Comparison of ENCODE assay signal across 36 cellular contexts in the genomic region with DNA sequence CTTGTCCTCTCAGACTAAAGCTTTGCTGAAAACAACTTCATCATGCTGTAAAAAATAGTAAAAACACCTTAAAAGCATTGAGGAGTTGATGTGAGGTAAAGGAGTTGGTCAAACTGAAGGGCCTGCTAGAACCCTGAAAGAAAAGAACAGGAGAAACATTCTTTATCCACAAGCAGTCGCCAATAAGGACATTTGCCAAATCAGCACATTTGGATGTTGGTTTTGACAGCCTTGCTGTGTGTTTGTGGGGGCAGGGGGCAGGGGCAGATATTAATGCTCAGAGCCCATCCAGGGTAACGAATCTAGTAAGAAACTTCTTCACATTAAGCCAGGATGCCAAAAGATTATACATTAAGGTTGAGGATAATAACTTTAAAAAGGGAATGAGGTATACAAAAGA.
"Had no signal": no experiment of that assay in that cellular context is flagged by ENCODE, and none has a peak within 500 bp of the region (broad histone marks: within the 10 kb centered on the region; RNA-seq: fewer than 3 reads in every experiment).

No MANE protein-coding gene starts in this region.

- H3K4me3 ChIP-seq: ascending aorta, cardiac muscle cell had no signal

- H3K36me3 ChIP-seq: ascending aorta, cardiac muscle cell had no signal

- H3K27ac Mint-ChIP-seq: activated B cell treated with CpG ODN at 0.5 μM for 24 hours; activated CD4-positive, alpha-beta memory T cell treated with anti-CD3 and anti-CD28 coated beads for 36 hours; activated CD4-positive, alpha-beta T cell treated with anti-CD3 and anti-CD28 coated beads, Interleukin-2, amount 10 ng/mL, durations not matched to agents 24 days and 14 days; activated CD8-positive, alpha-beta T cell treated with anti-CD3 and anti-CD28 coated beads for 36 hours; activated naive CD4-positive, alpha-beta T cell treated with anti-CD3 and anti-CD28 coated beads, Interleukin-2, amount 10 ng/mL, durations not matched to agents 7 days and 5 days; activated naive CD4-positive, alpha-beta T cell treated with anti-CD3 and anti-CD28 coated beads, Interleukin-2, amount 50 U/mL, for 24 hours; activated naive CD8-positive, alpha-beta T cell; activated naive CD8-positive, alpha-beta T cell treated with anti-CD3 and anti-CD28 coated beads, Interleukin-2, amount 10 ng/mL, durations not matched to agents 7 days and 5 days; activated naive CD8-positive, alpha-beta T cell treated with anti-CD3 and anti-CD28 coated beads, Interleukin-2, amount 50 U/mL, for 24 hours; activated T-helper 2 cell treated with anti-CD3 and anti-CD28 coated beads, Interferon-gamma antibody, Interleukin-2, Interleukin-4, amounts not matched to agents 10 μg/mL and 5 μg/mL and 100 μg/mL, durations not matched to agents 14 hours and 24 hours and 36 hours; brain; T-helper 1 cell treated with Interleukin-12 subunit alpha and Interleukin-12 subunit beta and Interleukin-4 antibody, amounts not matched to agents 30 μg/mL and 1 μg/mL, for 36 hours; T-helper 2 cell treated with Interferon-gamma antibody and Interleukin-4, amounts not matched to agents 5 μg/mL and 100 μg/mL, for 36 hours had no signal

- H3K4me3 Mint-ChIP-seq: activated B cell treated with CpG ODN at 0.5 μM for 24 hours; activated CD4-positive, alpha-beta memory T cell treated with anti-CD3 and anti-CD28 coated beads for 36 hours; activated CD4-positive, alpha-beta T cell treated with anti-CD3 and anti-CD28 coated beads, Interleukin-2, amount 10 ng/mL, durations not matched to agents 24 days and 14 days; activated CD8-positive, alpha-beta T cell treated with anti-CD3 and anti-CD28 coated beads for 36 hours; activated naive CD4-positive, alpha-beta T cell treated with anti-CD3 and anti-CD28 coated beads, Interleukin-2, amount 10 ng/mL, durations not matched to agents 7 days and 5 days; activated naive CD4-positive, alpha-beta T cell treated with anti-CD3 and anti-CD28 coated beads, Interleukin-2, amount 50 U/mL, for 24 hours; activated naive CD8-positive, alpha-beta T cell; activated naive CD8-positive, alpha-beta T cell treated with anti-CD3 and anti-CD28 coated beads, Interleukin-2, amount 10 ng/mL, durations not matched to agents 7 days and 5 days; activated naive CD8-positive, alpha-beta T cell treated with anti-CD3 and anti-CD28 coated beads, Interleukin-2, amount 50 U/mL, for 24 hours; activated T-cell treated with anti-CD3 and anti-CD28 coated beads, Interleukin-2, amount 50 U/mL, for 4 hours; brain; central memory CD8-positive, alpha-beta T cell; T-helper 1 cell treated with Interleukin-12 subunit alpha and Interleukin-12 subunit beta and Interleukin-4 antibody, amounts not matched to agents 30 μg/mL and 1 μg/mL, for 36 hours; T-helper 2 cell treated with Interferon-gamma antibody and Interleukin-4, amounts not matched to agents 5 μg/mL and 100 μg/mL, for 36 hours had no signal

- H3K4me1 ChIP-seq: ascending aorta had no signal

- H3K36me3 Mint-ChIP-seq: activated CD4-positive, alpha-beta memory T cell treated with anti-CD3 and anti-CD28 coated beads for 36 hours; activated naive CD4-positive, alpha-beta T cell treated with anti-CD3 and anti-CD28 coated beads, Interleukin-2, amount 10 ng/mL, durations not matched to agents 7 days and 5 days; activated naive CD4-positive, alpha-beta T cell treated with anti-CD3 and anti-CD28 coated beads, Interleukin-2, amount 50 U/mL, for 24 hours; activated naive CD8-positive, alpha-beta T cell; activated naive CD8-positive, alpha-beta T cell treated with anti-CD3 and anti-CD28 coated beads, Interleukin-2, amount 10 ng/mL, durations not matched to agents 7 days and 5 days had no signal

- H3K27me3 Mint-ChIP-seq: activated B cell treated with CpG ODN at 0.5 μM for 24 hours; activated CD4-positive, alpha-beta memory T cell treated with anti-CD3 and anti-CD28 coated beads for 36 hours; activated CD4-positive, alpha-beta T cell treated with anti-CD3 and anti-CD28 coated beads, Interleukin-2, amount 10 ng/mL, durations not matched to agents 24 days and 14 days; activated CD8-positive, alpha-beta T cell treated with anti-CD3 and anti-CD28 coated beads for 36 hours; activated naive CD4-positive, alpha-beta T cell treated with anti-CD3 and anti-CD28 coated beads, Interleukin-2, amount 10 ng/mL, durations not matched to agents 7 days and 5 days; activated naive CD4-positive, alpha-beta T cell treated with anti-CD3 and anti-CD28 coated beads, Interleukin-2, amount 50 U/mL, for 24 hours; activated naive CD8-positive, alpha-beta T cell treated with anti-CD3 and anti-CD28 coated beads, Interleukin-2, amount 10 ng/mL, durations not matched to agents 7 days and 5 days; activated naive CD8-positive, alpha-beta T cell treated with anti-CD3 and anti-CD28 coated beads, Interleukin-2, amount 50 U/mL, for 24 hours; brain; central memory CD8-positive, alpha-beta T cell had no signal

- FAIRE-seq: bronchial epithelial cell, TTC549 had no signal

- H3K27ac ChIP-seq: ascending aorta, cardiac muscle cell, VCaP had no signal

- DNase-seq: activated B cell treated with CpG ODN at 0.5 μM for 24 hours; activated CD4-positive, alpha-beta memory T cell treated with anti-CD3 and anti-CD28 coated beads for 36 hours; activated CD4-positive, alpha-beta T cell treated with anti-CD3 and anti-CD28 coated beads for 4 hours; activated CD4-positive, alpha-beta T cell treated with anti-CD3 and anti-CD28 coated beads, Interleukin-2, amount 10 ng/mL, durations not matched to agents 24 days and 14 days; activated CD4-positive, alpha-beta T cell treated with anti-CD3 and anti-CD28 coated beads, Interleukin-2, amount 50 U/mL, for 1 hour; activated CD4-positive, alpha-beta T cell treated with anti-CD3 and anti-CD28 coated beads, Interleukin-2, amount 50 U/mL, for 4 hours; activated CD4-positive, CD25-positive, alpha-beta regulatory T cell treated with anti-CD3 and anti-CD28 coated beads, Interleukin-2, amount 50 U/mL, for 72 hours; activated CD8-positive, alpha-beta memory T cell treated with anti-CD3 and anti-CD28 coated beads, Interleukin-2, amount 50 U/mL, for 4 hours; activated CD8-positive, alpha-beta T cell treated with anti-CD3 and anti-CD28 coated beads for 36 hours; activated effector memory CD4-positive, alpha-beta T cell treated with Interleukin-2 at 50 U/mL for 16 hours; activated gamma-delta T cell; activated naive CD4-positive, alpha-beta T cell treated with anti-CD3 and anti-CD28 coated beads, Interleukin-2, amount 10 ng/mL, durations not matched to agents 7 days and 5 days; activated naive CD4-positive, alpha-beta T cell treated with Interleukin-2 at 50 U/mL for 16 hours; activated naive CD8-positive, alpha-beta T cell treated with anti-CD3 and anti-CD28 coated beads, Interleukin-2, amount 10 ng/mL, durations not matched to agents 7 days and 5 days; activated naive CD8-positive, alpha-beta T cell treated with anti-CD3 and anti-CD28 coated beads, Interleukin-2, amount 50 U/mL, for 24 hours; activated T-cell treated with anti-CD3 and anti-CD28 coated beads for 4 hours; activated T-cell treated with anti-CD3 and anti-CD28 coated beads, Interleukin-2, amount 50 U/mL, for 1 hour; activated T-cell treated with anti-CD3 and anti-CD28 coated beads, Interleukin-2, amount 50 U/mL, for 4 hours; amygdala; anterior cingulate cortex; caudate nucleus; cerebellar nuclear complex; T-helper 2 cell; T-helper 9 cell had no signal

- H3K27me3 ChIP-seq: ascending aorta, cardiac muscle cell had no signal

- H3K4me1 Mint-ChIP-seq: activated B cell treated with CpG ODN at 0.5 μM for 24 hours; activated CD4-positive, alpha-beta T cell treated with anti-CD3 and anti-CD28 coated beads, Interleukin-2, amount 10 ng/mL, durations not matched to agents 24 days and 14 days; activated naive CD4-positive, alpha-beta T cell treated with anti-CD3 and anti-CD28 coated beads, Interleukin-2, amount 10 ng/mL, durations not matched to agents 7 days and 5 days; activated naive CD4-positive, alpha-beta T cell treated with anti-CD3 and anti-CD28 coated beads, Interleukin-2, amount 50 U/mL, for 24 hours; activated naive CD8-positive, alpha-beta T cell treated with anti-CD3 and anti-CD28 coated beads, Interleukin-2, amount 10 ng/mL, durations not matched to agents 7 days and 5 days; activated naive CD8-positive, alpha-beta T cell treated with anti-CD3 and anti-CD28 coated beads, Interleukin-2, amount 50 U/mL, for 24 hours; brain; central memory CD8-positive, alpha-beta T cell had no signal

- ATAC-seq: activated CD8-positive, alpha-beta T cell treated with anti-CD3 and anti-CD28 coated beads for 36 hours; activated naive CD8-positive, alpha-beta T cell treated with anti-CD3 and anti-CD28 coated beads, Interleukin-2, amount 50 U/mL, for 24 hours; activated T-cell treated with anti-CD3 and anti-CD28 coated beads, Interleukin-2, amount 50 U/mL, for 4 hours had no signal
